In the genomic region with DNA sequence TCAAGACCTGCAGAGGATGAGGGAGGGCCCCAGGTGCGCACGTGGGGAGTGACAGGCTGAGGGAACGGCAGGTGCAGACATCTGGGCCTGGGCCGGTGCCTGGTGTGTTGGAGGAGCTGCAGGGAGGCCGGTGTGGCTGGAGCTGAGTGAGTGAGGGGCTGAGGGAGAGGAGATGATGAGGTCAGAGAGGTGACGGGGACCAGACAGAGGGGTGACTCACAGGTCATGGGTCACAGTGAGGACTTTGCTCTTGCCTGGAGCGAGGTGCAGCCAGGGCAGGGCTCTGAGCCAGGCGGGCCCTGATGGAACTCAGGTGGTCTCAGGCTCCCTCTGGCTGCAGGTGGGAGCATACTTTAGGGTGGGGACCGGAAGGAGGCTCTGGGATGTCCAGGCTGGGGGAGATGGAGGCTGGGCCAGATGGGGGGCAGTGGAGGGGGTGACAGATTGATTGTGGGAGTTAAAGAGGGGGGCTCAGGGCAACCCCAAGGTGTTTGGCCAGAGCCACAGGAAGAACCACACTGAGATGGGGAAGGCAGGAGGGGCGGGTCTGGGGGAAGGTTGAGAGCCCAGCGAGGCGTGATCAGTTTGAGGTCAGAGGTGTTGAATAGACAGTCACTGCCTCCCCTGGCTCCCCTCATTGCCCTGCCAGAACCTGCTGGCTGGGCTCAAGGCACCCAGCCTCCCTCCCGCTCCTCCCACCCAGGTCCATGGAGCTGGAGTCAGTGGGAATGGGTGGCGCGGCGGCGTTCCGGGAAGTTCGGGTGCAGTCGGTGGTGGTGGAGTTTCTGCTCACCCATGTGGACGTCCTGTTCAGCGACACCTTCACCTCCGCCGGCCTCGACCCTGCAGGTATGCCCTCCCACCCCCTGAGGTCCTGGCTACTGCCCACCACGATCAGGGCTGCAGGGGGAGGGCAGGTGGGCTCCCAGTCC, we compare ENCODE assay signal across 1 cellular context.
TF ChIP-seq lines count a peak whose summit lies in the region.

No MANE protein-coding gene starts in this region.

TF ChIP-seq in GM12878, 131 proteins besides CTCF, POLR2A, EP300 and RAD21:
- TF ChIP-seq, protein P1, sequence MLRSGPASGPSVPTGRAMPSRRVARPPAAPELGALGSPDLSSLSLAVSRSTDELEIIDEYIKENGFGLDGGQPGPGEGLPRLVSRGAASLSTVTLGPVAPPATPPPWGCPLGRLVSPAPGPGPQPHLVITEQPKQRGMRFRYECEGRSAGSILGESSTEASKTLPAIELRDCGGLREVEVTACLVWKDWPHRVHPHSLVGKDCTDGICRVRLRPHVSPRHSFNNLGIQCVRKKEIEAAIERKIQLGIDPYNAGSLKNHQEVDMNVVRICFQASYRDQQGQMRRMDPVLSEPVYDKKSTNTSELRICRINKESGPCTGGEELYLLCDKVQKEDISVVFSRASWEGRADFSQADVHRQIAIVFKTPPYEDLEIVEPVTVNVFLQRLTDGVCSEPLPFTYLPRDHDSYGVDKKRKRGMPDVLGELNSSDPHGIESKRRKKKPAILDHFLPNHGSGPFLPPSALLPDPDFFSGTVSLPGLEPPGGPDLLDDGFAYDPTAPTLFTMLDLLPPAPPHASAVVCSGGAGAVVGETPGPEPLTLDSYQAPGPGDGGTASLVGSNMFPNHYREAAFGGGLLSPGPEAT (IDR thresholded peaks at IDR 0.05; ENCODE audit: low read depth), result no peak
- 0 out of 2 replicates have a peak, but pooled peaks have one; percentile 5 for TF ChIP-seq SMC3 (IDR thresholded peaks at IDR 0.05; ENCODE audit: borderline replicate concordance, low read length)
